ENCODE assay signal across 26 cellular contexts in genomic region chr20:41045680-41046079, GRCh38. TPM values are rescaled to one million over a fixed set of nuclear protein-coding genes. Genes with fewer than 3 reads are reported as not detected.
DNase-seq lines count a peak whose midpoint lies in the region; ATAC-seq and TF ChIP-seq lines count a peak whose summit lies in the region.
"Had no signal": no experiment of that assay in that cellular context is flagged by ENCODE, and none has a peak within 500 bp of the region (broad histone marks: within the 10 kb centered on the region; RNA-seq: fewer than 3 reads in every experiment).

No MANE protein-coding gene starts in this region.

- H3K27me3 ChIP-seq in MM.1S (replicated peaks; ENCODE audit: insufficient read depth, low read length) (no peaks in the 10 kb centered on the region), thyroid gland (no peaks in the 10 kb centered on the region), heart right ventricle (no peaks in the 10 kb centered on the region)
- H3K27me3 ChIP-seq: colonic mucosa, MG63, neural progenitor cell, right atrium auricular region, spleen had no signal

- H3K4me2 ChIP-seq in MM.1S (ENCODE audit: low read depth, low read length), result peak overlapping the region; percentile 87; the same call in 1 of the 2 replicates
- H3K4me2 ChIP-seq: neural progenitor cell had no signal

- peak overlapping the region; percentile 66 for H3K27ac Mint-ChIP-seq in activated naive CD8-positive, alpha-beta T cell
- no peak overlapping the region for H3K27ac Mint-ChIP-seq in activated naive CD8-positive, alpha-beta T cell treated with anti-CD3 and anti-CD28 coated beads, Interleukin-2, amount 50 U/mL, for 24 hours
- peak overlapping the region; percentile 74 for H3K27ac Mint-ChIP-seq in activated CD4-positive, alpha-beta memory T cell treated with anti-CD3 and anti-CD28 coated beads, Interleukin-2, amount 10 ng/mL, durations not matched to agents 7 days and 5 days
- no peak overlapping the region for H3K27ac Mint-ChIP-seq in activated T-helper 2 cell treated with anti-CD3 and anti-CD28 coated beads, Interferon-gamma antibody, Interleukin-2, Interleukin-4, amounts not matched to agents 10 μg/mL and 5 μg/mL and 100 μg/mL, durations not matched to agents 14 hours and 24 hours and 36 hours
- H3K27ac Mint-ChIP-seq: type B pancreatic cell had no signal

- H3K79me2 ChIP-seq in MM.1S (ENCODE audit: low read length), result peaks cover 98% of the 10 kb centered on the region

- H3K4me1 ChIP-seq in MM.1S (ENCODE audit: low read length), result peaks cover 65% of the 10 kb centered on the region
- H3K4me1 ChIP-seq in thyroid gland, result peaks cover 46 to 60% of the 10 kb centered on the region in 2 donors
- peaks cover 11 to 92% (median 76%) of the 10 kb centered on the region in 9 donors for H3K4me1 ChIP-seq in heart right ventricle

- no peaks in the 10 kb centered on the region for H3K9me3 Mint-ChIP-seq in activated naive CD8-positive, alpha-beta T cell (ENCODE audit: low read depth)
- no peaks in the 10 kb centered on the region for H3K9me3 Mint-ChIP-seq in activated naive CD8-positive, alpha-beta T cell treated with anti-CD3 and anti-CD28 coated beads, Interleukin-2, amount 50 U/mL, for 24 hours
- no peaks in the 10 kb centered on the region for H3K9me3 Mint-ChIP-seq in activated CD4-positive, alpha-beta memory T cell treated with anti-CD3 and anti-CD28 coated beads, Interleukin-2, amount 10 ng/mL, durations not matched to agents 7 days and 5 days
- H3K9me3 Mint-ChIP-seq in activated T-helper 2 cell treated with anti-CD3 and anti-CD28 coated beads, Interferon-gamma antibody, Interleukin-2, Interleukin-4, amounts not matched to agents 10 μg/mL and 5 μg/mL and 100 μg/mL, durations not matched to agents 14 hours and 24 hours and 36 hours, result no peaks in the 10 kb centered on the region
- H3K9me3 Mint-ChIP-seq: activated B cell treated with CpG ODN at 0.5 μM for 24 hours, neural progenitor cell, type B pancreatic cell had no signal

- H3K9me3 ChIP-seq in MM.1S (replicated peaks; ENCODE audit: insufficient read depth, low read length), result no peaks in the 10 kb centered on the region
- H3K9me3 ChIP-seq in thyroid gland, result no peaks in the 10 kb centered on the region
- no peaks in the 10 kb centered on the region for H3K9me3 ChIP-seq in heart right ventricle
- H3K9me3 ChIP-seq: colonic mucosa, MG63, right atrium auricular region, spleen had no signal

- H3K36me3 ChIP-seq in MM.1S (replicated peaks; ENCODE audit: insufficient read depth, low read length) (no peaks in the 10 kb centered on the region; the same call in 1 of the 2 replicates), thyroid gland (no peaks in the 10 kb centered on the region), heart right ventricle (no peaks in the 10 kb centered on the region)
- H3K36me3 ChIP-seq: colonic mucosa, neural progenitor cell, right atrium auricular region had no signal

- CTCF ChIA-PET in activated CD4-positive, alpha-beta memory T cell treated with anti-CD3 and anti-CD28 coated beads, Interleukin-2, amount 10 ng/mL, durations not matched to agents 7 days and 5 days (lab: Charles Lee), result interaction anchor here (0.6 to 6.8 kb wide), 6 partner anchors 16 to 90 kb away, joined by 3 to 36 read pairs (median 4); no protein-coding TSS in a partner anchor

- peaks cover 95% of the 10 kb centered on the region for H3K4me1 Mint-ChIP-seq in activated naive CD8-positive, alpha-beta T cell (ENCODE audit: low read depth)
- peaks cover 93% of the 10 kb centered on the region for H3K4me1 Mint-ChIP-seq in activated naive CD8-positive, alpha-beta T cell treated with anti-CD3 and anti-CD28 coated beads, Interleukin-2, amount 50 U/mL, for 24 hours
- peaks cover 90% of the 10 kb centered on the region for H3K4me1 Mint-ChIP-seq in activated CD4-positive, alpha-beta memory T cell treated with anti-CD3 and anti-CD28 coated beads, Interleukin-2, amount 10 ng/mL, durations not matched to agents 7 days and 5 days
- peaks cover 83% of the 10 kb centered on the region for H3K4me1 Mint-ChIP-seq in activated T-helper 2 cell treated with anti-CD3 and anti-CD28 coated beads, Interferon-gamma antibody, Interleukin-2, Interleukin-4, amounts not matched to agents 10 μg/mL and 5 μg/mL and 100 μg/mL, durations not matched to agents 14 hours and 24 hours and 36 hours (ENCODE audit: low read depth)

- no peaks in the 10 kb centered on the region for H3K9me2 ChIP-seq in MM.1S (replicated peaks; ENCODE audit: insufficient read depth, low read length)

- H3K9ac ChIP-seq in MM.1S (ENCODE audit: low read length), result no peak overlapping the region
- H3K9ac ChIP-seq: neural progenitor cell had no signal

- no peaks in the 10 kb centered on the region for H3K27me3 Mint-ChIP-seq in activated naive CD8-positive, alpha-beta T cell
- no peaks in the 10 kb centered on the region for H3K27me3 Mint-ChIP-seq in activated naive CD8-positive, alpha-beta T cell treated with anti-CD3 and anti-CD28 coated beads, Interleukin-2, amount 50 U/mL, for 24 hours
- no peaks in the 10 kb centered on the region for H3K27me3 Mint-ChIP-seq in activated CD4-positive, alpha-beta memory T cell treated with anti-CD3 and anti-CD28 coated beads, Interleukin-2, amount 10 ng/mL, durations not matched to agents 7 days and 5 days
- no peaks in the 10 kb centered on the region for H3K27me3 Mint-ChIP-seq in activated T-helper 2 cell treated with anti-CD3 and anti-CD28 coated beads, Interferon-gamma antibody, Interleukin-2, Interleukin-4, amounts not matched to agents 10 μg/mL and 5 μg/mL and 100 μg/mL, durations not matched to agents 14 hours and 24 hours and 36 hours (ENCODE audit: low read depth)
- H3K27me3 Mint-ChIP-seq: activated B cell treated with CpG ODN at 0.5 μM for 24 hours, type B pancreatic cell had no signal

- POLR2A ChIA-PET in activated CD4-positive, alpha-beta memory T cell treated with anti-CD3 and anti-CD28 coated beads, Interleukin-2, amount 10 ng/mL, durations not matched to agents 7 days and 5 days (lab: Charles Lee), result interaction anchor here (1.2 to 3.0 kb wide), 6 partner anchors 8 to 96 kb away, joined by 3 to 15 read pairs (median 6); partner anchors contain the start of gene TOP1

- H3K27ac ChIP-seq in MM.1S (ENCODE audit: low read length) (peak overlapping the region; percentile 62; the same call in 1 of the 2 replicates), thyroid gland (peak overlapping the region in 2 of 3 donors; percentile 71 to 80), heart right ventricle (peak overlapping the region in 1 of 10 donors; percentile 19)
- H3K27ac ChIP-seq: C4-2B, colonic mucosa had no signal

- intact Hi-C loops in thyroid gland (cut with DNase I), result no loop called here
- intact Hi-C loops in activated T-helper 2 cell treated with anti-CD3 and anti-CD28 coated beads, Interferon-gamma antibody, Interleukin-2, Interleukin-4, amounts not matched to agents 10 μg/mL and 5 μg/mL and 100 μg/mL, durations not matched to agents 14 hours and 24 hours and 36 hours (cut with micrococcal nuclease), result loop anchor here (2.0 to 5.0 kb wide), 3 partner anchors 13 to 112 kb away; partner anchors contain the start of gene PLCG1
- intact Hi-C loops in heart right ventricle (cut with DNase I), result loop anchor here in 1 of 10 donors (2.0 kb wide), 1 partner anchor 15 kb away; no protein-coding TSS in a partner anchor

- 82 to 90% methylated on average over 2 of the region's 2 CpGs for WGBS in thyroid gland, 2 donors
- 79 to 82% methylated on average over 2 of the region's 2 CpGs for WGBS in heart right ventricle, 2 donors

- no peak overlapping the region for H2AFZ ChIP-seq in MM.1S (ENCODE audit: low read length)
- H2AFZ ChIP-seq: neural progenitor cell had no signal

- TF ChIP-seq POLR2A in thyroid gland (IDR thresholded peaks at IDR 0.05), result no peak

- H4K20me1 ChIP-seq in MM.1S (ENCODE audit: insufficient read depth, low read length), result no peaks in the 10 kb centered on the region

- peaks cover 2% of the 10 kb centered on the region for H3K36me3 Mint-ChIP-seq in activated naive CD8-positive, alpha-beta T cell
- H3K36me3 Mint-ChIP-seq in activated naive CD8-positive, alpha-beta T cell treated with anti-CD3 and anti-CD28 coated beads, Interleukin-2, amount 50 U/mL, for 24 hours (ENCODE audit: low read depth), result peaks cover 26% of the 10 kb centered on the region
- H3K36me3 Mint-ChIP-seq in activated CD4-positive, alpha-beta memory T cell treated with anti-CD3 and anti-CD28 coated beads, Interleukin-2, amount 10 ng/mL, durations not matched to agents 7 days and 5 days (ENCODE audit: low read depth), result peaks cover 40% of the 10 kb centered on the region
- peaks cover 40% of the 10 kb centered on the region for H3K36me3 Mint-ChIP-seq in activated T-helper 2 cell treated with anti-CD3 and anti-CD28 coated beads, Interferon-gamma antibody, Interleukin-2, Interleukin-4, amounts not matched to agents 10 μg/mL and 5 μg/mL and 100 μg/mL, durations not matched to agents 14 hours and 24 hours and 36 hours (ENCODE audit: low read depth)

- DNase-seq in activated naive CD8-positive, alpha-beta T cell treated with anti-CD3 and anti-CD28 coated beads, Interleukin-2, amount 50 U/mL, for 24 hours, result no peak
- DNase-seq in MM.1S (no peak), thyroid gland (no peak), heart right ventricle (no peak)
- DNase-seq in activated CD4-positive, alpha-beta memory T cell treated with anti-CD3 and anti-CD28 coated beads, Interleukin-2, amount 10 ng/mL, durations not matched to agents 7 days and 5 days, result no peak
- DNase-seq in activated T-helper 2 cell treated with anti-CD3 and anti-CD28 coated beads, Interferon-gamma antibody, Interleukin-2, Interleukin-4, amounts not matched to agents 10 μg/mL and 5 μg/mL and 100 μg/mL, durations not matched to agents 14 hours and 24 hours and 36 hours (ENCODE audit: low spot score), result no peak
- DNase-seq: activated B cell treated with CpG ODN at 0.5 μM for 24 hours; activated CD4-positive, alpha-beta T cell treated with anti-CD3 and anti-CD28 coated beads, Interleukin-2, amount 50 U/mL, for 4 hours; activated naive CD4-positive, alpha-beta T cell treated with Interleukin-2 at 50 U/mL for 16 hours; amygdala; colonic mucosa; effector CD8-positive, alpha-beta T cell; left cardiac atrium; MG63; NCI-H1417; NCI-H2081 treated with DMSO at 0.1 percent for 48 hours; NCI-H446; SHP77 treated with DMSO at 0.1 percent for 48 hours; spleen; T1000 had no signal

- H3K4me3 Mint-ChIP-seq in activated naive CD8-positive, alpha-beta T cell, result no peak overlapping the region
- H3K4me3 Mint-ChIP-seq in activated naive CD8-positive, alpha-beta T cell treated with anti-CD3 and anti-CD28 coated beads, Interleukin-2, amount 50 U/mL, for 24 hours, result no peak overlapping the region
- H3K4me3 Mint-ChIP-seq in activated CD4-positive, alpha-beta memory T cell treated with anti-CD3 and anti-CD28 coated beads, Interleukin-2, amount 10 ng/mL, durations not matched to agents 7 days and 5 days, result no peak overlapping the region
- H3K4me3 Mint-ChIP-seq in activated T-helper 2 cell treated with anti-CD3 and anti-CD28 coated beads, Interferon-gamma antibody, Interleukin-2, Interleukin-4, amounts not matched to agents 10 μg/mL and 5 μg/mL and 100 μg/mL, durations not matched to agents 14 hours and 24 hours and 36 hours (ENCODE audit: low read depth), result no peak overlapping the region
- H3K4me3 Mint-ChIP-seq: activated B cell treated with CpG ODN at 0.5 μM for 24 hours, neural progenitor cell, type B pancreatic cell had no signal

- no peak for ATAC-seq in activated naive CD8-positive, alpha-beta T cell treated with anti-CD3 and anti-CD28 coated beads, Interleukin-2, amount 50 U/mL, for 24 hours
- ATAC-seq in heart right ventricle, result no peak
- ATAC-seq: HCT116, left cardiac atrium had no signal

- TF ChIP-seq CTCF in MM.1S (IDR thresholded peaks at IDR 0.05; ENCODE audit: low read length), result no peak
- TF ChIP-seq CTCF in thyroid gland (IDR thresholded peaks at IDR 0.05), result no peak
- no peak for TF ChIP-seq CTCF in heart right ventricle (IDR thresholded peaks at IDR 0.05)

- H3K4me3 ChIP-seq in MM.1S (ENCODE audit: low read length), result no peak overlapping the region
- H3K4me3 ChIP-seq in thyroid gland (replicated peaks in 1 of 3), result no peak overlapping the region
- H3K4me3 ChIP-seq in heart right ventricle, result no peak overlapping the region
- H3K4me3 ChIP-seq: colonic mucosa, MG63, neural progenitor cell, right atrium auricular region, spleen had no signal

- peaks cover 46% of the 10 kb centered on the region for H3F3A ChIP-seq in MM.1S (ENCODE audit: insufficient read depth, low read length)

RNA-seq across cellular contexts. Expression of gene TOP1, which starts 17.1 kb away (rescaled TPM):
- 10 to 100 TPM; 67.5 to 68.0 TPM for total RNA-seq in activated CD4-positive, alpha-beta memory T cell treated with anti-CD3 and anti-CD28 coated beads, Interleukin-2, amount 10 ng/mL, durations not matched to agents 7 days and 5 days
- 10 to 100 TPM; 31.3 to 46.3 (median 41.4) TPM for total RNA-seq in thyroid gland
- 116 and 118 TPM in 2 replicates for total RNA-seq in activated T-helper 2 cell treated with anti-CD3 and anti-CD28 coated beads, Interferon-gamma antibody, Interleukin-2, Interleukin-4, amounts not matched to agents 10 μg/mL and 5 μg/mL and 100 μg/mL, durations not matched to agents 14 hours and 24 hours and 36 hours
- total RNA-seq in heart right ventricle, result 10 to 100 TPM; 19.3 to 28.3 (median 23.8) TPM
- polyA plus RNA-seq in heart right ventricle, result 10 to 100 TPM; 13.5 to 15.0 TPM

Comparison
In these comparisons a context has a peak if more than half of its experiments do, and no peak if none do; other contexts are left out.
1. H3K27ac Mint-ChIP-seq: peak in activated naive CD8-positive, alpha-beta T cell (single experiment) and activated CD4-positive, alpha-beta memory T cell treated with anti-CD3 and anti-CD28 coated beads, Interleukin-2, amount 10 ng/mL, durations not matched to agents 7 days and 5 days (single experiment); none in activated naive CD8-positive, alpha-beta T cell treated with anti-CD3 and anti-CD28 coated beads, Interleukin-2, amount 50 U/mL, for 24 hours (single experiment) and activated T-helper 2 cell treated with anti-CD3 and anti-CD28 coated beads, Interferon-gamma antibody, Interleukin-2, Interleukin-4, amounts not matched to agents 10 μg/mL and 5 μg/mL and 100 μg/mL, durations not matched to agents 14 hours and 24 hours and 36 hours (single experiment).